9 cellular contexts compared by ENCODE assay signal in genomic region chr2:138898855-138899254, GRCh38.
"Had no signal": no experiment of that assay in that cellular context is flagged by ENCODE, and none has a peak within 500 bp of the region (broad histone marks: within the 10 kb centered on the region; RNA-seq: fewer than 3 reads in every experiment).

No MANE protein-coding gene starts in this region.

- FAIRE-seq: H1, H54, HTR-8/SVneo, K562 had no signal

- ATAC-seq: GM23338, HCT116, K562 had no signal

- DNase-seq: H9, IMR-90, KG1 had no signal

- H3K4me2 ChIP-seq: GM23338 had no signal

- H3K4me3 ChIP-seq: GM23338, K562 had no signal
